In the genomic region with DNA sequence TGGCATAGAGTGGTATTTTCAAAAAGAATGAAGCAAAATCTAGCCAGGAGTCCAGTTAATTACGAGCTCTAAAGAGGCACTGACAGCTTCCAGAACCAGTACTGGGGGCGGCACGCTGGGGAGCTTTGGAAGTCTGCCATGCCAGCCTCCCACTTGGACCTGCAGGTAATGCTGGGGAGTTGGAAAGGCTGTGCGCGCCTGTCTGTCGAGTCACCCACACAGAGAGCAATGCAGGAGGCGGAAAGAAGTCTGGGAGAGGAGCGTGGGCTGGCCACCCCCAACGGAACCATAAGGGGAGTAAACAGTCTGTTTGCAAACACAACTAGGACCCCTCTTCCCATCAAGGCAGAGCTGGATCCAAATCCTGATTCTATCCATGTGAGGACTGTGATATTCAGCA, we compare ENCODE assay signal across 17 cellular contexts.
DNase-seq lines count a peak whose midpoint lies in the region; TF ChIP-seq lines count a peak whose summit lies in the region.
"Had no signal": no experiment of that assay in that cellular context is flagged by ENCODE, and none has a peak within 500 bp of the region (broad histone marks: within the 10 kb centered on the region; RNA-seq: fewer than 3 reads in every experiment).

No MANE protein-coding gene starts in this region.

- no peaks in the 10 kb centered on the region for H3K27me3 ChIP-seq in breast epithelium
- no peaks in the 10 kb centered on the region for H3K27me3 ChIP-seq in mammary epithelial cell (ENCODE audit: insufficient read depth, low read length)

- peaks cover 29% of the 10 kb centered on the region for H3K27me3 Mint-ChIP-seq in MCF 10A (ENCODE audit: insufficient read depth, unreplicated experiment)

- TF ChIP-seq CTCF in breast epithelium (IDR thresholded peaks at IDR 0.05) (no peak), MCF 10A (IDR thresholded peaks at IDR 0.05; ENCODE audit: unreplicated experiment) (no peak), mammary epithelial cell (conservative IDR thresholded peaks at IDR 0.05 in 1 of 2, IDR thresholded peaks at IDR 0.05 in 1 of 2; ENCODE audit: extremely low read depth in 1 of 2, insufficient read depth in 1 of 2, low read depth in 1 of 2, low read length in 2 of 2) (no peak)

- dilution Hi-C loops in mammary epithelial cell (cut with HindIII; ENCODE audit: low sequenced_read_pairs) = no loop called here

- no peak overlapping the region for H3K9ac ChIP-seq in mammary epithelial cell (ENCODE audit: insufficient read depth, low read length)

- H3K79me2 ChIP-seq in mammary epithelial cell (ENCODE audit: insufficient read depth, low read length) = no peaks in the 10 kb centered on the region

- no peak overlapping the region for H3K4me3 ChIP-seq in breast epithelium
- H3K4me3 ChIP-seq in mammary epithelial cell (replicated peaks in 1 of 3; ENCODE audit: insufficient read depth in 1 of 3, low read depth in 2 of 3, low read length in 3 of 3) = no peak overlapping the region

- WGBS in mammary epithelial cell (ENCODE audit: low coverage, missing lambda C conversion rate) = 9% methylated on average over 8 of the region's 9 CpGs

- in situ Hi-C loops in mammary epithelial cell (cut with MboI; ENCODE audit: low sequenced_read_pairs in 2 of 2) = loop anchor here (10.0 kb wide), 2 partner anchors 117 to 127 kb away; no protein-coding TSS in a partner anchor

- TF ChIP-seq POLR2A in breast epithelium (IDR thresholded peaks at IDR 0.05) = no peak

- H3K36me3 Mint-ChIP-seq in MCF 10A (ENCODE audit: insufficient read depth, unreplicated experiment) = no peaks in the 10 kb centered on the region
- H3K36me3 Mint-ChIP-seq: CD4-positive, CD25-positive, alpha-beta regulatory T cell had no signal

- CTCF ChIA-PET in MCF 10A (lab: Yijun Ruan, JAX) = interaction anchor here (0.6 to 8.4 kb wide), 6 partner anchors 9 to 1262 kb away, joined by 3 to 159 read pairs (median 4); no protein-coding TSS in a partner anchor
- CTCF ChIA-PET in mammary epithelial cell (lab: Charles Lee; ENCODE audit: low non-redundant PET) = interaction anchor here (0.8 kb wide), 1 partner anchor 120 kb away, joined by 4 read pairs; no protein-coding TSS in a partner anchor

- H3K4me1 ChIP-seq in breast epithelium = no peaks in the 10 kb centered on the region
- H3K4me1 ChIP-seq in mammary epithelial cell (ENCODE audit: insufficient read depth, low read length) = peaks cover 35% of the 10 kb centered on the region

- H3K27ac Mint-ChIP-seq in MCF 10A (ENCODE audit: low read depth, unreplicated experiment) = no peak overlapping the region
- H3K27ac Mint-ChIP-seq: CD4-positive, CD25-positive, alpha-beta regulatory T cell had no signal

- no peaks in the 10 kb centered on the region for H3K9me3 Mint-ChIP-seq in MCF 10A (ENCODE audit: unreplicated experiment)
- H3K9me3 Mint-ChIP-seq: CD4-positive, CD25-positive, alpha-beta regulatory T cell had no signal

- intact Hi-C loops in breast epithelium (cut with DNase I; ENCODE audit: low total_unique reads) = no loop called here
- intact Hi-C loops in MCF 10A (cut with micrococcal nuclease) = loop anchor here (10.0 kb wide), 1 partner anchor 587 kb away; no protein-coding TSS in a partner anchor
- intact Hi-C loops in mammary epithelial cell (cut with micrococcal nuclease) = loop anchor here (5.0 to 10.0 kb wide), 3 partner anchors 175 to 1653 kb away; no protein-coding TSS in a partner anchor

- no peaks in the 10 kb centered on the region for H3K36me3 ChIP-seq in breast epithelium
- no peaks in the 10 kb centered on the region for H3K36me3 ChIP-seq in mammary epithelial cell (ENCODE audit: insufficient read depth, low read length)

- peak overlapping the region; percentile 7 for H3K4me2 ChIP-seq in mammary epithelial cell (ENCODE audit: insufficient read depth, low read depth, low read length)

- H3K27ac ChIP-seq in breast epithelium (peak overlapping the region; percentile 43 to 44), mammary epithelial cell (ENCODE audit: insufficient read depth, low read depth, low read length) (no peak overlapping the region)

- H4K20me1 ChIP-seq in mammary epithelial cell (ENCODE audit: insufficient read depth, low read length) = no peaks in the 10 kb centered on the region

- no peak overlapping the region for H3K4me3 Mint-ChIP-seq in MCF 10A (ENCODE audit: unreplicated experiment)
- H3K4me3 Mint-ChIP-seq: CD4-positive, CD25-positive, alpha-beta regulatory T cell had no signal

- DNase-seq in breast epithelium (ENCODE audit: low spot score in 2 of 2) (peak in 1 of 2 donors; percentile 35), MCF 10A (ENCODE audit: unreplicated experiment) (no peak), mammary epithelial cell (no peak), kidney glomerular epithelial cell (lab: John Stamatoyannopoulos, UW) (peak; percentile 31), NCI-H128 (lab: John Stamatoyannopoulos, UW; ENCODE audit: unreplicated experiment) (no peak), retina (no peak), GM19238 (ENCODE audit: insufficient read length, low spot score) (no peak)
- DNase-seq: CD4-positive, CD25-positive, alpha-beta regulatory T cell; Karpas-422; NCI-H1436; NCI-H187 treated with DMSO at 0.1 percent for 48 hours; NCI-H2171; NCI-H345; NCI-H524; NCI-H774; PC-3; SHP77 had no signal

- H3K9me3 ChIP-seq in breast epithelium (no peaks in the 10 kb centered on the region), mammary epithelial cell (replicated peaks; ENCODE audit: insufficient read depth, low read length) (no peaks in the 10 kb centered on the region)

- H3K4me1 Mint-ChIP-seq in MCF 10A (ENCODE audit: insufficient read depth, unreplicated experiment) = peaks cover 10% of the 10 kb centered on the region
- H3K4me1 Mint-ChIP-seq: CD4-positive, CD25-positive, alpha-beta regulatory T cell had no signal

- H2AFZ ChIP-seq in mammary epithelial cell (ENCODE audit: low read depth, low read length) = peak overlapping the region; percentile 62

- POLR2A ChIA-PET in MCF 10A (lab: Yijun Ruan, JAX) = no interaction called here

- BruUV-seq in MCF 10A (replicated peaks; lab: Mats Ljungman, UMichigan) = no TSS peak
- no TSS peak for BruUV-seq in mammary epithelial cell (replicated peaks; lab: Mats Ljungman, UMichigan)
